ENCODE assay signal across 19 cellular contexts in genomic region chrX:44299177-44299576, GRCh38. TPM values are rescaled to one million over a fixed set of nuclear protein-coding genes. Genes with fewer than 3 reads are reported as not detected.
DNase-seq lines count a peak whose midpoint lies in the region; ATAC-seq and TF ChIP-seq lines count a peak whose summit lies in the region.
"Had no signal": no experiment of that assay in that cellular context is flagged by ENCODE, and none has a peak within 500 bp of the region (broad histone marks: within the 10 kb centered on the region; RNA-seq: fewer than 3 reads in every experiment).

No MANE protein-coding gene starts in this region.

- no peaks in the 10 kb centered on the region for H3K4me1 ChIP-seq in mesodermal cell (ENCODE audit: control insufficient read depth, insufficient read depth, low read length, poor library complexity, severe bottlenecking)
- H3K4me1 ChIP-seq: Caco-2 had no signal

- no peak overlapping the region for H3K4me3 ChIP-seq in mesodermal cell (ENCODE audit: extremely low read depth, insufficient read depth, low read length, poor library complexity, severe bottlenecking)
- H3K4me3 ChIP-seq: GM23248 had no signal

- no peak for ATAC-seq in WTC11
- no peak for ATAC-seq in HG03457 (IDR thresholded peaks at IDR 0.05; ENCODE audit: unreplicated experiment)
- ATAC-seq: CD8-positive, alpha-beta T cell; HepG2 had no signal

- no peaks in the 10 kb centered on the region for H3K9me3 ChIP-seq in mesodermal cell (ENCODE audit: control insufficient read depth, low read length)
- H3K9me3 ChIP-seq: Caco-2 had no signal

- DNase-seq in CMK (ENCODE audit: low read depth) (peak; percentile 45), OCI-M1 (lab: John Stamatoyannopoulos, UW) (peak; percentile 80), WTC11 (ENCODE audit: low spot score) (no peak), SW480 (ENCODE audit: low spot score) (no peak), SHP77 treated with DMSO at 0.1 percent for 48 hours (lab: John Stamatoyannopoulos, UW) (no peak), dermis blood vessel endothelial cell (no peak)
- DNase-seq: Caco-2; CD8-positive, alpha-beta T cell; DND-41; GF-D8; GM23248; H9 had no signal

- peaks cover 6% of the 10 kb centered on the region; the same call in 1 of the 2 replicates for H3K36me3 Mint-ChIP-seq in WTC11
- H3K36me3 Mint-ChIP-seq: CD14-positive monocyte; CD8-positive, alpha-beta T cell had no signal

- H3K27me3 Mint-ChIP-seq in WTC11 (ENCODE audit: low read depth), result no peaks in the 10 kb centered on the region; the same call in 1 of the 2 replicates

- H3K27ac Mint-ChIP-seq in WTC11, result 0 out of 2 replicates have a peak overlapping the region, but pooled peaks have one; percentile 27
- H3K27ac Mint-ChIP-seq: CD14-positive monocyte; CD8-positive, alpha-beta T cell; H9 had no signal

- CTCF ChIA-PET in WTC11 (lab: Charles Lee), result no interaction called here

- no peak for TF ChIP-seq CTCF in WTC11 (IDR thresholded peaks at IDR 0.05)

- no peak overlapping the region for H3K4me3 Mint-ChIP-seq in WTC11
- H3K4me3 Mint-ChIP-seq: CD14-positive monocyte; CD8-positive, alpha-beta T cell; H9 had no signal

- H3K9me3 Mint-ChIP-seq in WTC11, result no peaks in the 10 kb centered on the region
- H3K9me3 Mint-ChIP-seq: CD8-positive, alpha-beta T cell had no signal

- H3K4me1 Mint-ChIP-seq in WTC11, result peaks cover 9% of the 10 kb centered on the region
- H3K4me1 Mint-ChIP-seq: CD14-positive monocyte had no signal

- peak overlapping the region; percentile 5 for H3K27ac ChIP-seq in mesodermal cell (ENCODE audit: low read depth, low read length, severe bottlenecking)
- H3K27ac ChIP-seq: 22Rv1, GM23248 had no signal

- POLR2A ChIA-PET in WTC11 (lab: Charles Lee), result no interaction called here

- H3K36me3 ChIP-seq in mesodermal cell (ENCODE audit: control insufficient read depth, insufficient read depth, low read length), result no peaks in the 10 kb centered on the region

- 29 to 100% methylated on average over 1 of the region's 4 CpGs for WGBS in mesodermal cell (ENCODE audit: insufficient coverage in 2 of 2), 2 experiments

TF ChIP-seq in WTC11, 78 proteins besides CTCF, POLR2A, EP300 and RAD21:
- no peak for TF ChIP-seq ZNF425 (CRISPR knock-in tag; conservative IDR thresholded peaks at IDR 0.05)
TF ChIP-seq in WTC11: peak in this region for 0.

RNA-seq across cellular contexts. Expression of gene EFHC2, which starts 44.3 kb away (rescaled TPM):
- total RNA-seq in WTC11 (2021) (2.1 to 2.8 TPM (median 2.7 TPM) in 3 replicates), dermis blood vessel endothelial cell (0.05 TPM in 1 of 2 replicates, not detected in the other)
- polyA plus RNA-seq in mesodermal cell (2013, experiment 1 of 2), result 1.8 TPM
- polyA plus RNA-seq in mesodermal cell (2013, experiment 2 of 2), result 2.2 TPM
- total RNA-seq: Caco-2, GM23248, HepG2, HT1080 had no signal
- polyA plus RNA-seq: BJ, HepG2 had no signal

Comparison
In these comparisons a context has a peak if more than half of its experiments do, and no peak if none do; other contexts are left out.
1. DNase-seq: peak in CMK (single experiment) and OCI-M1 (single experiment); none in WTC11 (single experiment), SW480 (single experiment), SHP77 treated with DMSO at 0.1 percent for 48 hours (single experiment) and dermis blood vessel endothelial cell (single experiment).